In the genomic region with DNA sequence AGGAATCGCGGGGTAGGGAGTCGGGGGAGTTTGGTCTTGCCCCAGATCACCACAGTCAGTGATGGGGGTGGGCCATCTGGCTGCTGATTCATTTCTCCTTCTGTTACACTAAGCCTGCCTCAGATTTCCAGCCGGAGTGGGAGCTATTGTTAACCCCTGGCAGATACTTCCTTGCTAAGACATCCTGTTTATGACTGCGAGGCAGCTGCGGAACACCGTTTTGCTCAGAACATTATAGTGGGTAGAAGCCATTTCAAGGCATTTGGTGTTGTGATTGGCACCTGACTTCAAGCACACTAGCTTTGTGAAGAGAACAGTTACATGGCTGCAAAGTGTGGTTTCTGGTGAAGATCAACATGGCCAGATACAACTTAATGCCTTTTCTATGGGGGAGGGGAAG, we compare ENCODE assay signal across 1 cellular context.
TF ChIP-seq lines count a peak whose summit lies in the region.

No MANE protein-coding gene starts in this region.

TF ChIP-seq in GM23338, 12 proteins besides CTCF, POLR2A, EP300 and RAD21 (continued from another document):
- TF ChIP-seq, protein P1, sequence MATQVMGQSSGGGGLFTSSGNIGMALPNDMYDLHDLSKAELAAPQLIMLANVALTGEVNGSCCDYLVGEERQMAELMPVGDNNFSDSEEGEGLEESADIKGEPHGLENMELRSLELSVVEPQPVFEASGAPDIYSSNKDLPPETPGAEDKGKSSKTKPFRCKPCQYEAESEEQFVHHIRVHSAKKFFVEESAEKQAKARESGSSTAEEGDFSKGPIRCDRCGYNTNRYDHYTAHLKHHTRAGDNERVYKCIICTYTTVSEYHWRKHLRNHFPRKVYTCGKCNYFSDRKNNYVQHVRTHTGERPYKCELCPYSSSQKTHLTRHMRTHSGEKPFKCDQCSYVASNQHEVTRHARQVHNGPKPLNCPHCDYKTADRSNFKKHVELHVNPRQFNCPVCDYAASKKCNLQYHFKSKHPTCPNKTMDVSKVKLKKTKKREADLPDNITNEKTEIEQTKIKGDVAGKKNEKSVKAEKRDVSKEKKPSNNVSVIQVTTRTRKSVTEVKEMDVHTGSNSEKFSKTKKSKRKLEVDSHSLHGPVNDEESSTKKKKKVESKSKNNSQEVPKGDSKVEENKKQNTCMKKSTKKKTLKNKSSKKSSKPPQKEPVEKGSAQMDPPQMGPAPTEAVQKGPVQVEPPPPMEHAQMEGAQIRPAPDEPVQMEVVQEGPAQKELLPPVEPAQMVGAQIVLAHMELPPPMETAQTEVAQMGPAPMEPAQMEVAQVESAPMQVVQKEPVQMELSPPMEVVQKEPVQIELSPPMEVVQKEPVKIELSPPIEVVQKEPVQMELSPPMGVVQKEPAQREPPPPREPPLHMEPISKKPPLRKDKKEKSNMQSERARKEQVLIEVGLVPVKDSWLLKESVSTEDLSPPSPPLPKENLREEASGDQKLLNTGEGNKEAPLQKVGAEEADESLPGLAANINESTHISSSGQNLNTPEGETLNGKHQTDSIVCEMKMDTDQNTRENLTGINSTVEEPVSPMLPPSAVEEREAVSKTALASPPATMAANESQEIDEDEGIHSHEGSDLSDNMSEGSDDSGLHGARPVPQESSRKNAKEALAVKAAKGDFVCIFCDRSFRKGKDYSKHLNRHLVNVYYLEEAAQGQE (IDR thresholded peaks at IDR 0.05; ENCODE audit: unreplicated experiment), result no peak
- no peak for TF ChIP-seq EZH2phosphoT487 (IDR thresholded peaks at IDR 0.05; ENCODE audit: unreplicated experiment)
- TF ChIP-seq STAT1 (IDR thresholded peaks at IDR 0.05; ENCODE audit: unreplicated experiment), result no peak
TF ChIP-seq in GM23338: peak in this region for 0.
